In the genomic region with DNA sequence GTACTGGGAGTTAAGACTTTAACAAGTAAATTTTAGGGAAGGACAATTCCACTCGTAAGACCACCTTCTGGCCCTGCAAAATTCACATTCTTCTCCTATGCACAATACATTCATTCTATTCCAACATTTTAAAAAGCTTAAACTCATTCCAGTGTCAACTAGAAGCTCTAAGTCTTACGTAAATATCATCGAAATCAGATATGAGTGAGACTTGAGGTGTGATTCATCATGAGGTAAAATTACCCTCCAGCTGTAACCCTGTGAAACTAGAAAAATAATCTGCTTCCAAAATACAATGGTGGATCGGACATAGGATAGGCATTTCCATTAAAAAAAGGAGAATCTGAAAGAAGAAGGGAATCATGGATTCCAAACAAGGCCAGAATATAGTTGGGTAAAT, we compare ENCODE assay signal across 1 cellular context.
TF ChIP-seq lines count a peak whose summit lies in the region.

No MANE protein-coding gene starts in this region.

TF ChIP-seq in WTC11, 78 proteins besides CTCF, POLR2A, EP300 and RAD21 (continued from another document):
- TF ChIP-seq, protein P1, sequence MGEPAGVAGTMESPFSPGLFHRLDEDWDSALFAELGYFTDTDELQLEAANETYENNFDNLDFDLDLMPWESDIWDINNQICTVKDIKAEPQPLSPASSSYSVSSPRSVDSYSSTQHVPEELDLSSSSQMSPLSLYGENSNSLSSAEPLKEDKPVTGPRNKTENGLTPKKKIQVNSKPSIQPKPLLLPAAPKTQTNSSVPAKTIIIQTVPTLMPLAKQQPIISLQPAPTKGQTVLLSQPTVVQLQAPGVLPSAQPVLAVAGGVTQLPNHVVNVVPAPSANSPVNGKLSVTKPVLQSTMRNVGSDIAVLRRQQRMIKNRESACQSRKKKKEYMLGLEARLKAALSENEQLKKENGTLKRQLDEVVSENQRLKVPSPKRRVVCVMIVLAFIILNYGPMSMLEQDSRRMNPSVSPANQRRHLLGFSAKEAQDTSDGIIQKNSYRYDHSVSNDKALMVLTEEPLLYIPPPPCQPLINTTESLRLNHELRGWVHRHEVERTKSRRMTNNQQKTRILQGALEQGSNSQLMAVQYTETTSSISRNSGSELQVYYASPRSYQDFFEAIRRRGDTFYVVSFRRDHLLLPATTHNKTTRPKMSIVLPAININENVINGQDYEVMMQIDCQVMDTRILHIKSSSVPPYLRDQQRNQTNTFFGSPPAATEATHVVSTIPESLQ (CRISPR knock-in tag; IDR thresholded peaks at IDR 0.05): no peak
- TF ChIP-seq ELF4 (CRISPR knock-in tag; IDR thresholded peaks at IDR 0.05; ENCODE audit: low read depth): no peak
